ENCODE assay signal across 29 cellular contexts in genomic region chr15:88950600-88951160, GRCh38.
"Had no signal": no experiment of that assay in that cellular context is flagged by ENCODE, and none has a peak within 500 bp of the region (broad histone marks: within the 10 kb centered on the region; RNA-seq: fewer than 3 reads in every experiment).

No MANE protein-coding gene starts in this region.

- H3K9me3 Mint-ChIP-seq: activated B cell treated with CpG ODN at 0.5 μM for 24 hours; activated CD8-positive, alpha-beta T cell treated with anti-CD3 and anti-CD28 coated beads for 36 hours; dendritic cell treated with granulocyte-macrophage colony-stimulating factor and Interleukin-4, amounts not matched to agents 40 ng/mL and 50 ng/mL, for 4 days; T-helper 2 cell treated with Interferon-gamma antibody and Interleukin-4, amounts not matched to agents 5 μg/mL and 100 μg/mL, for 36 hours had no signal

- H3K36me3 ChIP-seq: breast epithelium, esophagus squamous epithelium, neutrophil, ovary, prostate gland, thyroid gland, upper lobe of right lung had no signal

- H3K9me3 ChIP-seq: breast epithelium, esophagus squamous epithelium, neutrophil, ovary, prostate gland, thyroid gland, upper lobe of right lung had no signal

- H3K27ac Mint-ChIP-seq: activated B cell treated with CpG ODN at 0.5 μM for 24 hours; activated CD8-positive, alpha-beta memory T cell treated with anti-CD3 and anti-CD28 coated beads, Interleukin-2, amount 10 ng/mL, durations not matched to agents 7 days and 5 days; activated CD8-positive, alpha-beta T cell treated with anti-CD3 and anti-CD28 coated beads for 36 hours; dendritic cell treated with granulocyte-macrophage colony-stimulating factor and Interleukin-4, amounts not matched to agents 40 ng/mL and 50 ng/mL, for 4 days; nephron progenitor cell; T-helper 2 cell treated with Interferon-gamma antibody and Interleukin-4, amounts not matched to agents 5 μg/mL and 100 μg/mL, for 36 hours had no signal

- H3K4me3 Mint-ChIP-seq: activated B cell treated with CpG ODN at 0.5 μM for 24 hours; activated CD8-positive, alpha-beta memory T cell treated with anti-CD3 and anti-CD28 coated beads, Interleukin-2, amount 10 ng/mL, durations not matched to agents 7 days and 5 days; activated CD8-positive, alpha-beta T cell treated with anti-CD3 and anti-CD28 coated beads for 36 hours; dendritic cell treated with granulocyte-macrophage colony-stimulating factor and Interleukin-4, amounts not matched to agents 40 ng/mL and 50 ng/mL, for 4 days; naive B cell; nephron progenitor cell; T-helper 2 cell treated with Interferon-gamma antibody and Interleukin-4, amounts not matched to agents 5 μg/mL and 100 μg/mL, for 36 hours had no signal

- H3K36me3 Mint-ChIP-seq: activated CD8-positive, alpha-beta memory T cell treated with anti-CD3 and anti-CD28 coated beads, Interleukin-2, amount 10 ng/mL, durations not matched to agents 7 days and 5 days; activated naive CD4-positive, alpha-beta T cell treated with anti-CD3 and anti-CD28 coated beads, Interleukin-2, amount 50 U/mL, for 72 hours had no signal

- DNase-seq: activated B cell treated with CpG ODN at 0.5 μM for 24 hours; activated CD4-positive, alpha-beta T cell treated with anti-CD3 and anti-CD28 coated beads, Interleukin-2, amount 50 U/mL, for 1 hour; activated CD8-positive, alpha-beta memory T cell treated with anti-CD3 and anti-CD28 coated beads, Interleukin-2, amount 10 ng/mL, durations not matched to agents 7 days and 5 days; activated CD8-positive, alpha-beta T cell treated with anti-CD3 and anti-CD28 coated beads for 36 hours; activated naive CD4-positive, alpha-beta T cell; activated T-cell treated with anti-CD3 and anti-CD28 coated beads, Interleukin-2, amount 50 U/mL, for 48 hours; central memory CD4-positive, alpha-beta T cell; effector CD4-positive, alpha-beta T cell; esophagus squamous epithelium; glutamatergic neuron; left cardiac atrium; left ventricle myocardium superior; naive B cell; nephron progenitor cell; ovary; retina; stimulated activated CD4-positive, alpha-beta T cell treated with anti-CD3 and anti-CD28 coated beads, Interleukin-12 subunit alpha, Interleukin-12 subunit beta, amount 100 ng/mL, for 4 hours; stimulated activated CD4-positive, alpha-beta T cell treated with anti-CD3 and anti-CD28 coated beads, Interleukin-4, amount 100 ng/mL, for 1 hour; stimulated activated naive CD8-positive, alpha-beta T cell treated with anti-CD3 and anti-CD28 coated beads, Interleukin-15, Interleukin-2, amounts not matched to agents 100 U/mL and 50 U/mL, for 24 hours; upper lobe of right lung had no signal

- H3K4me3 ChIP-seq: breast epithelium, esophagus squamous epithelium, hepatocyte, ovary, prostate gland, skin epidermis, thyroid gland, upper lobe of right lung had no signal

- H3K79me2 ChIP-seq: hepatocyte had no signal

- H3K27ac ChIP-seq: breast epithelium, esophagus squamous epithelium, hepatocyte, neutrophil, ovary, prostate gland, skin epidermis, thyroid gland, upper lobe of right lung had no signal

- H3K4me1 Mint-ChIP-seq: activated B cell treated with CpG ODN at 0.5 μM for 24 hours, naive B cell had no signal

- H3K4me2 ChIP-seq: hepatocyte had no signal

- H3K27me3 ChIP-seq: breast epithelium, esophagus squamous epithelium, hepatocyte, neutrophil, ovary, thyroid gland, upper lobe of right lung had no signal

- H3K4me1 ChIP-seq: breast epithelium, prostate gland, upper lobe of right lung had no signal

- H2AFZ ChIP-seq: hepatocyte had no signal
